In the genomic region with DNA sequence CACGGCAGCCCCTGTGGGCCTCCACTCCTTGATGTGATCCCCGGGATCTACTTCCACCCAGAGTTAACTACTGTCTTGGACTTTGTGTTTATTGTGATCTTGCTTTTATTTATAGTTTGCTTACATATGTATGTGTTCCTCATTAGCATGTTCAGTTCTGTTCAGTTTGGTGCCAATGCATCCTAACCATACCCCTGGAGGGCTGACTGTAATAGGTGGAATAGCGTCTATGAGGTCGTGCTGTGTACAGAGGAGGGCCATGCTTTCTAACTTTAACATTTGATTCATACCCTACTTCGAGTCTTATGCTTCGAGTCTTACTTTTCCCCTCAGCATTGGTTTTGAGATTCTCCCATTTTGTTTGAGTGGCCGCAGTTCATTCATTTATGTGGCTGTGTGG, we compare ENCODE assay signal across 7 cellular contexts.
"Had no signal": no experiment of that assay in that cellular context is flagged by ENCODE, and none has a peak within 500 bp of the region (broad histone marks: within the 10 kb centered on the region; RNA-seq: fewer than 3 reads in every experiment).

No MANE protein-coding gene starts in this region.

- H3K9ac ChIP-seq: KMS-11 had no signal

- H3K4me3 ChIP-seq: GM23338, K562 had no signal

- H3K27ac ChIP-seq: KMS-11 had no signal

- ATAC-seq: GM23338, K562 had no signal

- DNase-seq: H9, HCEC 1CT, HFFc6, IMR-90 had no signal
